In the genomic region with DNA sequence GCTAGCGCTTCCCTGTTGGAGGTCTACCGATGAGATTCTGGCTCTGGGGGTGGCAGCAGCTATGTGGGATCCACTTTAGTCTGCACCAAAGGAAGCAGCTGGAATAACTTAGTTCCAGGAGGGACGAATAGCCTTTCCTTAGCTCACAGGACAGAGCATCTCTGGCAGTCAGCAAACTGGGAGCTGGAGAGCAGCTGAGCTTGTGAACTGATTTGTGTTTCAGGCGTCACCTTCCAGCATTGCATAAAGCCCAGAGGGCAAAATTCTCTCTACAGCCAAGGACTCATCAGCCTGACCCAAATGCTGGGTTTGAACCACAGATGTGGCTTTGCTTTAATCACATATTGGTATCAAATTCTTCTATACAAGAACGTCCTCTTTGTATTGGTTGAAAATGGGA, we compare ENCODE assay signal across 20 cellular contexts.
DNase-seq lines count a peak whose midpoint lies in the region; ATAC-seq and TF ChIP-seq lines count a peak whose summit lies in the region.
"Had no signal": no experiment of that assay in that cellular context is flagged by ENCODE, and none has a peak within 500 bp of the region (broad histone marks: within the 10 kb centered on the region; RNA-seq: fewer than 3 reads in every experiment).

No MANE protein-coding gene starts in this region.

- no peak for TF ChIP-seq EP300 in transverse colon (IDR thresholded peaks at IDR 0.05; ENCODE audit: low read depth)

- intact Hi-C loops in transverse colon (cut with DNase I; ENCODE audit: low total_unique reads) = no loop called here

- no peaks in the 10 kb centered on the region for H3K36me3 Mint-ChIP-seq in endodermal cell (ENCODE audit: low read depth)
- H3K36me3 Mint-ChIP-seq: CD14-positive monocyte; CD8-positive, alpha-beta memory T cell; T-cell had no signal

- peaks cover 5% of the 10 kb centered on the region for H3K27me3 Mint-ChIP-seq in endodermal cell (ENCODE audit: insufficient read depth)

- TF ChIP-seq POLR2A in transverse colon (IDR thresholded peaks at IDR 0.05) = no peak

- H3K36me3 ChIP-seq in H7 (replicated peaks; ENCODE audit: control insufficient read depth, insufficient read depth, low read length) (no peaks in the 10 kb centered on the region), endodermal cell (ENCODE audit: control insufficient read depth, insufficient read depth, low read length) (no peaks in the 10 kb centered on the region), transverse colon (no peaks in the 10 kb centered on the region)
- H3K36me3 ChIP-seq: BE2C had no signal

- H3K27ac ChIP-seq in endodermal cell (ENCODE audit: low read depth, low read length) (no peak overlapping the region), transverse colon (no peak overlapping the region)
- H3K27ac ChIP-seq: PC-9 had no signal

- H3K27me3 ChIP-seq in H7 (ENCODE audit: control insufficient read depth, insufficient read depth, low read length) (no peaks in the 10 kb centered on the region), endodermal cell (ENCODE audit: control insufficient read depth, insufficient read depth, low read length, poor library complexity, severe bottlenecking) (no peaks in the 10 kb centered on the region), transverse colon (no peaks in the 10 kb centered on the region)
- H3K27me3 ChIP-seq: BE2C had no signal

- no peak overlapping the region for H3K9ac ChIP-seq in endodermal cell (ENCODE audit: extremely low read depth, low read length, poor library complexity, severe bottlenecking)

- TF ChIP-seq CTCF in endodermal cell (conservative IDR thresholded peaks at IDR 0.05) (no peak), transverse colon (IDR thresholded peaks at IDR 0.05) (no peak)

- H3K4me3 ChIP-seq in H7 (ENCODE audit: insufficient read depth, low read depth, low read length) (no peak overlapping the region), endodermal cell (ENCODE audit: low read length) (no peak overlapping the region), transverse colon (no peak overlapping the region)
- H3K4me3 ChIP-seq: PC-9 had no signal

- in situ Hi-C loops in transverse colon (cut with MboI; ENCODE audit: low pct_ligation_motif_present in 1 of 4, low pct_unique_long_range_greater_than_20kb in 1 of 4, low sequenced_read_pairs in 3 of 4) = no loop called here

- no peaks in the 10 kb centered on the region for H3K4me1 ChIP-seq in endodermal cell (ENCODE audit: control insufficient read depth, insufficient read depth, low read length)
- H3K4me1 ChIP-seq in transverse colon = no peaks in the 10 kb centered on the region
- H3K4me1 ChIP-seq: BE2C had no signal

- peak; percentile 2 for DNase-seq in H7
- peak; percentile 48 for DNase-seq in endodermal cell
- DNase-seq in islet precursor cell = peak; percentile 64
- DNase-seq in NOMO-1 treated with DMSO at 0.1 percent for 48 hours (lab: John Stamatoyannopoulos, UW; ENCODE audit: unreplicated experiment) = no peak
- no peak for DNase-seq in NCI-H1436 treated with DMSO at 0.1 percent for 48 hours (lab: John Stamatoyannopoulos, UW)
- DNase-seq in transverse colon = no peak
- DNase-seq: BE2C; CD8-positive, alpha-beta memory T cell; DMS79 treated with DMSO at 0.1 percent for 48 hours; HCEC 1CT; NCI-H1092 treated with DMSO at 0.1 percent for 48 hours; NCI-H1436; NCI-H187 treated with DMSO at 0.1 percent for 48 hours; NCI-H524; NCI-H748 treated with DMSO at 0.1 percent for 48 hours; PC-9; T-cell had no signal

- WGBS in endodermal cell (ENCODE audit: insufficient coverage in 1 of 2, insufficient read length in 1 of 2), 2 experiments = 80 to 90% methylated on average over 3 to 5 of the region's 5 CpGs
- WGBS in transverse colon (ENCODE audit: low coverage in 1 of 2), 2 donors = 81 to 83% methylated on average over 2 to 5 of the region's 5 CpGs

- H3K27ac Mint-ChIP-seq in endodermal cell = no peak overlapping the region
- H3K27ac Mint-ChIP-seq: CD14-positive monocyte; CD8-positive, alpha-beta memory T cell; T-cell had no signal

- no peak for ATAC-seq in HG02610 (IDR thresholded peaks at IDR 0.05; ENCODE audit: unreplicated experiment)
- ATAC-seq: Right ventricle myocardium inferior, T-cell had no signal

- no peaks in the 10 kb centered on the region for H3K4me1 Mint-ChIP-seq in endodermal cell
- H3K4me1 Mint-ChIP-seq: CD8-positive, alpha-beta memory T cell; T-cell had no signal

- no peak overlapping the region for H3K4me3 Mint-ChIP-seq in endodermal cell
- H3K4me3 Mint-ChIP-seq: CD14-positive monocyte; CD8-positive, alpha-beta memory T cell; T-cell had no signal

- H3K9me3 ChIP-seq in endodermal cell (ENCODE audit: control insufficient read depth, low read length) (no peaks in the 10 kb centered on the region), transverse colon (no peaks in the 10 kb centered on the region)
- H3K9me3 ChIP-seq: BE2C had no signal

- H3K9me3 Mint-ChIP-seq in endodermal cell = no peaks in the 10 kb centered on the region
- H3K9me3 Mint-ChIP-seq: CD8-positive, alpha-beta memory T cell; T-cell had no signal

Comparison
In these comparisons a context has a peak if more than half of its experiments do, and no peak if none do; other contexts are left out.
1. DNase-seq: peak in H7 (single experiment), endodermal cell (single experiment) and islet precursor cell (single experiment); none in NOMO-1 treated with DMSO at 0.1 percent for 48 hours (single experiment), NCI-H1436 treated with DMSO at 0.1 percent for 48 hours (single experiment) and transverse colon (single experiment).